Comparison of ENCODE assay signal across 9 cellular contexts in the genomic region with DNA sequence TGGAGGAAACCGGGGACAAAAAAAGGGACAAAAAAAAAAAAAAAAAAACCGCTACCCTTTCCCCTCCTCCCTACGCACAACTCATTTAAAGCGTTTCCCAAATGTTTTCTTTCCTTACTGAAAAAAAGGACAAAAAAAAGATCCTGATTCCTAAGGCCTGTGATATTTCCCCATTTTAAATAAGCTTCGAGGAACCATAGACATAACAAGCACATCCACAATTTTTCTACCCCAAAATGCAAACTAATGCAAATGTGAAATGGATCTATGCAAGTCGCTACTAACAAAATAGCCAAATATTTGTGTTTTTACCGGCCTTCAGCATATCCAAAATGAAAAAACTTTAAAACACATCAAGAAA. TPM values are rescaled to one million over a fixed set of nuclear protein-coding genes. Genes with fewer than 3 reads are reported as not detected.
DNase-seq lines count a peak whose midpoint lies in the region; ATAC-seq, FAIRE-seq and TF ChIP-seq lines count a peak whose summit lies in the region.
"Had no signal": no experiment of that assay in that cellular context is flagged by ENCODE, and none has a peak within 500 bp of the region (broad histone marks: within the 10 kb centered on the region; RNA-seq: fewer than 3 reads in every experiment).

No MANE protein-coding gene starts in this region.

- 2% methylated on average over 6 of the region's 7 CpGs for WGBS in K562 (ENCODE audit: insufficient coverage, low coverage, missing lambda C conversion rate)
- no CpG with 5 or more reads among the region's 7 CpGs for WGBS in mesendoderm (ENCODE audit: extremely low coverage, insufficient coverage, low lambda C conversion rate)

- H3K4me1 ChIP-seq in cardiac muscle cell (ENCODE audit: low read depth) (peaks cover 31% of the 10 kb centered on the region), K562 (replicated peaks in 1 of 2; ENCODE audit: control insufficient read depth in 2 of 2, insufficient read depth in 2 of 2, low read length in 2 of 2) (peaks cover 14 to 22% of the 10 kb centered on the region in 2 experiments; a peak in 4 of 5 replicates), mesendoderm (ENCODE audit: control insufficient read depth, low read depth, low read length) (peaks cover 13% of the 10 kb centered on the region), upper lobe of right lung (peaks cover 12% of the 10 kb centered on the region)

- in situ Hi-C loops in K562 (cut with MboI): no loop called here

- TF ChIP-seq CTCF in cardiac muscle cell (IDR thresholded peaks at IDR 0.05; ENCODE audit: low read depth, low read length) (no peak), K562 (IDR thresholded peaks at IDR 0.05 in 2 of 3, conservative IDR thresholded peaks at IDR 0.05 in 1 of 3; ENCODE audit: insufficient read depth in 2 of 3, low read depth in 1 of 3, low read length in 3 of 3) (no peak), upper lobe of right lung (IDR thresholded peaks at IDR 0.05) (no peak)

- no peak overlapping the region for H2BK5ac ChIP-seq in mesendoderm (ENCODE audit: low read length)

- H2BK15ac ChIP-seq in mesendoderm (replicated peaks; ENCODE audit: low read depth): no peak overlapping the region

- H3K4me2 ChIP-seq in K562 (ENCODE audit: insufficient read depth, low read length) (peak overlapping the region; percentile 75; the same call in 1 of the 2 replicates), mesendoderm (ENCODE audit: low read length) (peak overlapping the region; percentile 44)

- no peaks in the 10 kb centered on the region for H3K79me1 ChIP-seq in mesendoderm (ENCODE audit: low read length)

- no peak for TF ChIP-seq EP300 in K562 (IDR thresholded peaks at IDR 0.05; ENCODE audit: low read length)

- DNase-seq in cardiac muscle cell (ENCODE audit: low read depth in 1 of 2, low spot score in 1 of 2) (no peak), cardiac septum (ENCODE audit: low spot score) (no peak), K562 (ENCODE audit: extremely low read depth in 1 of 4, low spot score in 3 of 4) (no peak), mesendoderm (no peak), upper lobe of right lung (no peak), OCI-M1 (lab: John Stamatoyannopoulos, UW) (no peak)
- no peak for DNase-seq in activated CD4-positive, alpha-beta T cell treated with anti-CD3 and anti-CD28 coated beads for 1 hour

- no peak overlapping the region for H3K23ac ChIP-seq in mesendoderm (ENCODE audit: low read length)

- no peaks in the 10 kb centered on the region for H3K36me3 ChIP-seq in cardiac muscle cell
- peaks cover 2% of the 10 kb centered on the region; the same call in 2 of the 3 replicates for H3K36me3 ChIP-seq in K562 (ENCODE audit: control insufficient read depth, insufficient read depth, low read length)
- H3K36me3 ChIP-seq in mesendoderm (ENCODE audit: control insufficient read depth, insufficient read depth, low read length): no peaks in the 10 kb centered on the region
- no peaks in the 10 kb centered on the region for H3K36me3 ChIP-seq in upper lobe of right lung

- H3K4me3 ChIP-seq in cardiac muscle cell (peak overlapping the region; percentile 49), K562 (peak overlapping the region; percentile 52), mesendoderm (ENCODE audit: low read length) (no peak overlapping the region), upper lobe of right lung (peak overlapping the region; percentile 71)

- H3K27ac ChIP-seq in cardiac muscle cell (peak overlapping the region; percentile 81), K562 (ENCODE audit: extremely low read depth, low read depth, low read length) (peak overlapping the region; percentile 68), mesendoderm (ENCODE audit: low read depth, low read length) (no peak overlapping the region), upper lobe of right lung (peak overlapping the region; percentile 91)

- no peak for FAIRE-seq in K562 (lab: Jason Lieb, UNC)
- FAIRE-seq: TTC549 had no signal

- CTCF ChIA-PET in K562 (lab: Yijun Ruan, JAX; ENCODE audit: low intra/inter-chr PET ratio): no interaction called here

- H3K9ac ChIP-seq in K562 (ENCODE audit: insufficient read depth in 1 of 2, low read depth in 2 of 2, low read length in 2 of 2) (peak overlapping the region in 1 of 2 experiments; percentile 69; a peak in 3 of 4 replicates), mesendoderm (ENCODE audit: low read length) (peak overlapping the region; percentile 71)

- peak overlapping the region; percentile 60 for H3K56ac ChIP-seq in mesendoderm (ENCODE audit: low read length)

- H4K20me1 ChIP-seq in K562 (replicated peaks; ENCODE audit: control insufficient read depth, insufficient read depth, low read length): no peaks in the 10 kb centered on the region

- H4K8ac ChIP-seq in mesendoderm (ENCODE audit: low read depth, low read length): no peak overlapping the region

- H3K18ac ChIP-seq in mesendoderm (ENCODE audit: low read length): no peak overlapping the region

- no peak for TF ChIP-seq RAD21 in K562 (CRISPR knock-in tag; conservative IDR thresholded peaks at IDR 0.05 in 1 of 2, IDR thresholded peaks at IDR 0.05 in 1 of 2)

- no peak overlapping the region for H3K4ac ChIP-seq in mesendoderm (ENCODE audit: low read depth, low read length)

- no peak overlapping the region for H4K5ac ChIP-seq in mesendoderm (ENCODE audit: low read length)

- H3K79me2 ChIP-seq in K562 (ENCODE audit: control insufficient read depth, insufficient read depth, low read length) (peaks cover 83% of the 10 kb centered on the region), mesendoderm (ENCODE audit: control insufficient read depth, insufficient read depth, low read length) (peaks cover 8% of the 10 kb centered on the region)

- intact Hi-C loops in cardiac septum (cut with DNase I) (no loop called here), K562 (cut with micrococcal nuclease) (loop anchor here (2.0 kb wide), 1 partner anchor 14 kb away; no protein-coding TSS in a partner anchor), upper lobe of right lung (cut with DNase I) (no loop called here)

- no peaks in the 10 kb centered on the region for H3K9me1 ChIP-seq in K562 (ENCODE audit: control insufficient read depth, insufficient read depth, low read length)

- H3K9me3 ChIP-seq in cardiac muscle cell (ENCODE audit: low read depth) (no peaks in the 10 kb centered on the region), K562 (replicated peaks; ENCODE audit: control insufficient read depth, insufficient read depth, low read depth, low read length) (no peaks in the 10 kb centered on the region), upper lobe of right lung (no peaks in the 10 kb centered on the region)

- no peak overlapping the region for H2AK5ac ChIP-seq in mesendoderm (ENCODE audit: low read length)

- BruUV-seq in K562 (replicated peaks; lab: Mats Ljungman, UMichigan): no TSS peak

- TF ChIP-seq POLR2A in K562 (conservative IDR thresholded peaks at IDR 0.05): no peak

- H2BK120ac ChIP-seq in mesendoderm (ENCODE audit: low read depth, low read length): no peak overlapping the region

- peak overlapping the region; percentile 37; the same call in 1 of the 2 replicates for H2AFZ ChIP-seq in K562 (ENCODE audit: low read depth, low read length)

- POLR2A ChIA-PET in K562 (lab: Yijun Ruan, JAX): interaction anchor here (0.6 to 2.5 kb wide), 8 partner anchors 12 to 329 kb away, joined by 3 to 13 read pairs (median 5); no protein-coding TSS in a partner anchor

- H3K27me3 ChIP-seq in cardiac muscle cell: no peaks in the 10 kb centered on the region
- no peaks in the 10 kb centered on the region for H3K27me3 ChIP-seq in K562 (ENCODE audit: control insufficient read depth in 2 of 2, insufficient read depth in 2 of 2, low read length in 2 of 2)
- H3K27me3 ChIP-seq in mesendoderm (ENCODE audit: insufficient read depth, low read length, poor library complexity): no peaks in the 10 kb centered on the region
- H3K27me3 ChIP-seq in upper lobe of right lung: no peaks in the 10 kb centered on the region

- ATAC-seq in K562 (no peak), upper lobe of right lung (no peak), GM19035 (IDR thresholded peaks at IDR 0.05; ENCODE audit: unreplicated experiment) (no peak)

TF ChIP-seq in K562, 482 proteins besides CTCF, POLR2A, EP300 and RAD21 (continues in another document):
- no peak for TF ChIP-seq ZNF263 (CRISPR knock-in tag; IDR thresholded peaks at IDR 0.05; ENCODE audit: borderline replicate concordance)
- no peak for TF ChIP-seq BRCA1 (IDR thresholded peaks at IDR 0.05)
- no peak for TF ChIP-seq BRCA1 (CRISPR knock-in tag; IDR thresholded peaks at IDR 0.05)

RNA-seq across cellular contexts. Expression of a gene that starts 1.4 kb away (rescaled TPM):
- total RNA-seq in cardiac muscle cell (16.7 and 26.3 TPM in 2 replicates), cardiac septum (10.7 TPM), K562 (2014; rRNA removed) (16.8 and 17.7 TPM in 2 replicates), K562 (2014; rRNA removed; fragmentation: Illumina TruSeq; extraction: Trizol) (23.4 and 25.0 TPM in 2 replicates), K562 (2015; rRNA removed; fragmentation: Illumina TruSeq; extraction: Trizol) (18.7 and 21.8 TPM in 2 replicates), K562 (2021) (39.7 and 41.8 TPM in 2 replicates), upper lobe of right lung (30.9 TPM)
- polyA plus RNA-seq in cardiac muscle cell (6.1 and 10.3 TPM in 2 replicates), K562 (2011; rRNA removed) (11.4 and 12.9 TPM in 2 replicates), K562 (2014; fragmentation: Illumina TruSeq; extraction: Trizol) (19.3 and 26.7 TPM in 2 replicates), K562 (2014; fragmentation: Nextera tagmentation; extraction: Ambion mirVana) (1 to 10 TPM; 3.0 to 7.1 TPM), K562 (2014; rRNA removed) (16.0 and 23.5 TPM in 2 replicates)
- total RNA-seq in K562 (2011; cell fraction: chromatin; rRNA removed; ENCODE audit: low replicate concordance): 27.8 and 53.4 TPM in 2 replicates
- 21.3 and 24.7 TPM in 2 replicates for total RNA-seq in K562 (2011; cell fraction: nucleolus; rRNA removed)
- total RNA-seq in K562 (2011; cell fraction: nucleoplasm; rRNA removed): 26.2 and 28.5 TPM in 2 replicates
- polyA plus RNA-seq in K562 (2011; cell fraction: cytosol; rRNA removed): 6.8 and 8.6 TPM in 2 replicates
- 19.8 and 24.3 TPM in 2 replicates for polyA plus RNA-seq in K562 (2011; cell fraction: nucleus; rRNA removed)
- polyA plus RNA-seq in K562 (2012): 17.7 and 21.1 TPM in 2 replicates
- 36.2 and 44.6 TPM in 2 replicates for polyA minus RNA-seq in K562 (2011; rRNA and poly(A)+ RNA removed)
- 21.7 and 25.7 TPM in 2 replicates for polyA minus RNA-seq in K562 (2011; cell fraction: cytosol; rRNA and poly(A)+ RNA removed)
- polyA minus RNA-seq in K562 (2011; cell fraction: nucleus; rRNA and poly(A)+ RNA removed): 19.7 and 29.4 TPM in 2 replicates
- polyA plus RNA-seq in mesendoderm (2013, experiment 1 of 2): 22.0 TPM
- 21.5 TPM for polyA plus RNA-seq in mesendoderm (2013, experiment 2 of 2)
